ENCODE assay signal across 19 cellular contexts in the genomic region with DNA sequence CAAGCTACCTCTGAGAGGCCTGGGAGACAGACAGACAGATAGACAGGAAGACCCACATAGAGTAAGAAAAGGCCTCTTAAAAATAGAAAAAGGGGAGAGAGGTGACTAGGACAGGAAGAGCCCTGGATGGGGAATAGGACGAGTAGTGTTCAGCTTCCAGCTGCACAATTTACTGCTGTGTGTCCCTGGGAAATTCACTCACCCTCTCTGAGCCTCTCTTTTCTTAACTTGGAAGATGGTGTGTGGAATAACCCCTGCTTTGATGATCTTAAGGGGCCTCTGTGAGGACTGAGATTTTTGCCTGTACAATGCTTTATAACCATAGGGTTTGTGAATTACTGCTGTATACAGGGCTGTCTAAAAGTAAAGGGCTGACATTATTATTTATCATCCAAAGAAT.
"Had no signal": no experiment of that assay in that cellular context is flagged by ENCODE, and none has a peak within 500 bp of the region (broad histone marks: within the 10 kb centered on the region; RNA-seq: fewer than 3 reads in every experiment).

No MANE protein-coding gene starts in this region.

- H3K27ac Mint-ChIP-seq: activated naive CD4-positive, alpha-beta T cell treated with anti-CD3 and anti-CD28 coated beads for 36 hours; activated naive CD8-positive, alpha-beta T cell treated with anti-CD3 and anti-CD28 coated beads, Interleukin-2, amount 10 ng/mL, durations not matched to agents 7 days and 5 days; effector memory CD8-positive, alpha-beta T cell; memory B cell; nephron progenitor cell; progenitor cell of endocrine pancreas had no signal

- H3K4me3 ChIP-seq: cardiac muscle cell, esophagus squamous epithelium, gastrocnemius medialis, upper lobe of right lung had no signal

- ATAC-seq: effector memory CD8-positive, alpha-beta T cell; gastrocnemius medialis; upper lobe of right lung had no signal

- H3K9me3 Mint-ChIP-seq: activated naive CD4-positive, alpha-beta T cell treated with anti-CD3 and anti-CD28 coated beads for 36 hours; activated naive CD8-positive, alpha-beta T cell treated with anti-CD3 and anti-CD28 coated beads, Interleukin-2, amount 10 ng/mL, durations not matched to agents 7 days and 5 days; effector memory CD8-positive, alpha-beta T cell; memory B cell; nephron progenitor cell had no signal

- H3K36me3 ChIP-seq: cardiac muscle cell, esophagus squamous epithelium, gastrocnemius medialis, upper lobe of right lung had no signal

- H3K27me3 ChIP-seq: cardiac muscle cell, gastrocnemius medialis, upper lobe of right lung had no signal

- H3K36me3 Mint-ChIP-seq: activated naive CD8-positive, alpha-beta T cell treated with anti-CD3 and anti-CD28 coated beads, Interleukin-2, amount 10 ng/mL, durations not matched to agents 7 days and 5 days; memory B cell had no signal

- H3K27ac ChIP-seq: cardiac muscle cell, esophagus squamous epithelium, gastrocnemius medialis, upper lobe of right lung had no signal

- DNase-seq: activated CD4-positive, alpha-beta T cell treated with anti-CD3 and anti-CD28 coated beads for 1 hour; activated CD4-positive, alpha-beta T cell treated with anti-CD3 and anti-CD28 coated beads, Interleukin-2, amount 50 U/mL, for 4 hours; activated effector memory CD4-positive, alpha-beta T cell treated with Interleukin-2 at 50 U/mL for 16 hours; activated naive CD4-positive, alpha-beta T cell treated with anti-CD3 and anti-CD28 coated beads for 36 hours; activated T-cell treated with anti-CD3 and anti-CD28 coated beads, Interleukin-2, amount 50 U/mL, for 48 hours; amniotic stem cell; effector memory CD8-positive, alpha-beta T cell; esophagus squamous epithelium; gastrocnemius medialis; left cardiac atrium; retina; stimulated activated CD4-positive, alpha-beta T cell treated with anti-CD3 and anti-CD28 coated beads, Interleukin-4, amount 100 ng/mL, for 1 hour; stimulated activated naive CD4-positive, alpha-beta T cell treated with Interleukin-2 at 50 U/mL for 16 hours had no signal

- H3K9me3 ChIP-seq: esophagus squamous epithelium, gastrocnemius medialis, upper lobe of right lung had no signal

- H3K4me3 Mint-ChIP-seq: activated naive CD4-positive, alpha-beta T cell treated with anti-CD3 and anti-CD28 coated beads for 36 hours; activated naive CD8-positive, alpha-beta T cell treated with anti-CD3 and anti-CD28 coated beads, Interleukin-2, amount 10 ng/mL, durations not matched to agents 7 days and 5 days; effector memory CD8-positive, alpha-beta T cell; memory B cell; nephron progenitor cell had no signal

- H3K4me1 ChIP-seq: upper lobe of right lung had no signal

- H3K4me1 Mint-ChIP-seq: activated naive CD8-positive, alpha-beta T cell treated with anti-CD3 and anti-CD28 coated beads, Interleukin-2, amount 10 ng/mL, durations not matched to agents 7 days and 5 days had no signal
